ENCODE assay signal across 8 cellular contexts in genomic region chr10:48307584-48307983, GRCh38. TPM values are rescaled to one million over a fixed set of nuclear protein-coding genes. Genes with fewer than 3 reads are reported as not detected.
DNase-seq lines count a peak whose midpoint lies in the region; ATAC-seq and TF ChIP-seq lines count a peak whose summit lies in the region.

No MANE protein-coding gene starts in this region.

- no peaks in the 10 kb centered on the region for H3K27me3 ChIP-seq in suprapubic skin

- WGBS in suprapubic skin, result 9% methylated on average over 5 of the region's 5 CpGs

- ATAC-seq in GM21528 (IDR thresholded peaks at IDR 0.05; ENCODE audit: low FRiP score, unreplicated experiment), result no peak

- H3K4me3 ChIP-seq in iPS-18c (ENCODE audit: insufficient read depth, low read depth, low read length), result peak overlapping the region; percentile 67
- H3K4me3 ChIP-seq in suprapubic skin, result peak overlapping the region; percentile 97

- intact Hi-C loops in activated T-helper 1 cell treated with anti-CD3 and anti-CD28 coated beads, Interleukin-12 subunit alpha, Interleukin-12 subunit beta, Interleukin-2, Interleukin-4 antibody, amounts not matched to agents 30 ng/mL and 10 ng/mL and 1 ng/mL, durations not matched to agents 14 hours and 24 hours and 36 hours (cut with micrococcal nuclease), result loop anchor here (2.0 to 5.0 kb wide), 4 partner anchors 85 to 1231 kb away; partner anchors contain the start of gene ERCC6

- no peak for TF ChIP-seq CTCF in suprapubic skin (IDR thresholded peaks at IDR 0.05)

- peaks cover 24% of the 10 kb centered on the region for H3K4me1 Mint-ChIP-seq in T-helper 1 cell treated with Interleukin-12 subunit alpha and Interleukin-12 subunit beta and Interleukin-4 antibody, amounts not matched to agents 30 μg/mL and 1 μg/mL, for 36 hours (ENCODE audit: low read depth)
- H3K4me1 Mint-ChIP-seq in activated T-helper 1 cell treated with anti-CD3 and anti-CD28 coated beads, Interleukin-12 subunit alpha, Interleukin-12 subunit beta, Interleukin-2, Interleukin-4 antibody, amounts not matched to agents 30 ng/mL and 10 ng/mL and 1 ng/mL, durations not matched to agents 14 hours and 24 hours and 36 hours (ENCODE audit: low read depth), result peaks cover 27% of the 10 kb centered on the region

- H3K4me3 Mint-ChIP-seq in T-helper 1 cell treated with Interleukin-12 subunit alpha and Interleukin-12 subunit beta and Interleukin-4 antibody, amounts not matched to agents 30 μg/mL and 1 μg/mL, for 36 hours, result peak overlapping the region; percentile 80
- H3K4me3 Mint-ChIP-seq in activated T-helper 1 cell treated with anti-CD3 and anti-CD28 coated beads, Interleukin-12 subunit alpha, Interleukin-12 subunit beta, Interleukin-2, Interleukin-4 antibody, amounts not matched to agents 30 ng/mL and 10 ng/mL and 1 ng/mL, durations not matched to agents 14 hours and 24 hours and 36 hours, result peak overlapping the region; percentile 85

- H3K9me3 Mint-ChIP-seq in T-helper 1 cell treated with Interleukin-12 subunit alpha and Interleukin-12 subunit beta and Interleukin-4 antibody, amounts not matched to agents 30 μg/mL and 1 μg/mL, for 36 hours, result no peaks in the 10 kb centered on the region
- H3K9me3 Mint-ChIP-seq in activated T-helper 1 cell treated with anti-CD3 and anti-CD28 coated beads, Interleukin-12 subunit alpha, Interleukin-12 subunit beta, Interleukin-2, Interleukin-4 antibody, amounts not matched to agents 30 ng/mL and 10 ng/mL and 1 ng/mL, durations not matched to agents 14 hours and 24 hours and 36 hours, result no peaks in the 10 kb centered on the region

- H3K27me3 Mint-ChIP-seq in T-helper 1 cell treated with Interleukin-12 subunit alpha and Interleukin-12 subunit beta and Interleukin-4 antibody, amounts not matched to agents 30 μg/mL and 1 μg/mL, for 36 hours (ENCODE audit: low read depth), result peaks cover 14% of the 10 kb centered on the region
- H3K27me3 Mint-ChIP-seq in activated T-helper 1 cell treated with anti-CD3 and anti-CD28 coated beads, Interleukin-12 subunit alpha, Interleukin-12 subunit beta, Interleukin-2, Interleukin-4 antibody, amounts not matched to agents 30 ng/mL and 10 ng/mL and 1 ng/mL, durations not matched to agents 14 hours and 24 hours and 36 hours (ENCODE audit: insufficient read depth), result peaks cover 14% of the 10 kb centered on the region

- H3K4me1 ChIP-seq in suprapubic skin, result peaks cover 26% of the 10 kb centered on the region

- no peaks in the 10 kb centered on the region for H3K36me3 ChIP-seq in suprapubic skin

- peak overlapping the region; percentile 85 for H3K27ac Mint-ChIP-seq in T-helper 1 cell treated with Interleukin-12 subunit alpha and Interleukin-12 subunit beta and Interleukin-4 antibody, amounts not matched to agents 30 μg/mL and 1 μg/mL, for 36 hours
- peak overlapping the region; percentile 68 for H3K27ac Mint-ChIP-seq in activated T-helper 1 cell treated with anti-CD3 and anti-CD28 coated beads, Interleukin-12 subunit alpha, Interleukin-12 subunit beta, Interleukin-2, Interleukin-4 antibody, amounts not matched to agents 30 ng/mL and 10 ng/mL and 1 ng/mL, durations not matched to agents 14 hours and 24 hours and 36 hours

- TF ChIP-seq EP300 in suprapubic skin (IDR thresholded peaks at IDR 0.05), result no peak

- H3K36me3 Mint-ChIP-seq in T-helper 1 cell treated with Interleukin-12 subunit alpha and Interleukin-12 subunit beta and Interleukin-4 antibody, amounts not matched to agents 30 μg/mL and 1 μg/mL, for 36 hours (ENCODE audit: low read depth), result no peaks in the 10 kb centered on the region
- peaks cover 1% of the 10 kb centered on the region for H3K36me3 Mint-ChIP-seq in activated T-helper 1 cell treated with anti-CD3 and anti-CD28 coated beads, Interleukin-12 subunit alpha, Interleukin-12 subunit beta, Interleukin-2, Interleukin-4 antibody, amounts not matched to agents 30 ng/mL and 10 ng/mL and 1 ng/mL, durations not matched to agents 14 hours and 24 hours and 36 hours (ENCODE audit: low read depth)

- no peak for DNase-seq in T-helper 1 cell
- DNase-seq in activated T-helper 1 cell treated with anti-CD3 and anti-CD28 coated beads, Interleukin-12 subunit alpha, Interleukin-12 subunit beta, Interleukin-2, Interleukin-4 antibody, amounts not matched to agents 30 ng/mL and 10 ng/mL and 1 ng/mL, durations not matched to agents 14 hours and 24 hours and 36 hours (ENCODE audit: low spot score), result no peak
- no peak for DNase-seq in suprapubic skin (ENCODE audit: low spot score in 2 of 2)
- no peak for DNase-seq in NOMO-1 treated with dmso at 0.1 percent for 144 hours (lab: John Stamatoyannopoulos, UW; ENCODE audit: unreplicated experiment)
- no peak for DNase-seq in SHP77 treated with DMSO at 0.1 percent for 48 hours (lab: John Stamatoyannopoulos, UW)

- TF ChIP-seq POLR2A in suprapubic skin (IDR thresholded peaks at IDR 0.05), result no peak

- H3K27ac ChIP-seq in suprapubic skin, result no peak overlapping the region

- no peaks in the 10 kb centered on the region for H3K9me3 ChIP-seq in iPS-18c (ENCODE audit: control insufficient read depth, insufficient read depth, low read length)
- H3K9me3 ChIP-seq in suprapubic skin, result no peaks in the 10 kb centered on the region

RNA-seq across cellular contexts. Expression of gene MAPK8, which starts 1.1 kb away (rescaled TPM):
- total RNA-seq in activated T-helper 1 cell treated with anti-CD3 and anti-CD28 coated beads, Interleukin-12 subunit alpha, Interleukin-12 subunit beta, Interleukin-2, Interleukin-4 antibody, amounts not matched to agents 30 ng/mL and 10 ng/mL and 1 ng/mL, durations not matched to agents 14 hours and 24 hours and 36 hours, result 51.6 and 52.3 TPM in 2 replicates
- total RNA-seq in suprapubic skin, result 10 to 100 TPM; 35.3 to 61.9 (median 42.5) TPM

RNA-seq across cellular contexts. Expression of gene FRMPD2, which starts 33.1 kb away (rescaled TPM):
- total RNA-seq in activated T-helper 1 cell treated with anti-CD3 and anti-CD28 coated beads, Interleukin-12 subunit alpha, Interleukin-12 subunit beta, Interleukin-2, Interleukin-4 antibody, amounts not matched to agents 30 ng/mL and 10 ng/mL and 1 ng/mL, durations not matched to agents 14 hours and 24 hours and 36 hours, result not detected in 2 replicates
- under 1 TPM in 1 of 4 donors, not detected in 3; 0.72 TPM for total RNA-seq in suprapubic skin
